Comparison of ENCODE assay signal across 24 cellular contexts in the genomic region with DNA sequence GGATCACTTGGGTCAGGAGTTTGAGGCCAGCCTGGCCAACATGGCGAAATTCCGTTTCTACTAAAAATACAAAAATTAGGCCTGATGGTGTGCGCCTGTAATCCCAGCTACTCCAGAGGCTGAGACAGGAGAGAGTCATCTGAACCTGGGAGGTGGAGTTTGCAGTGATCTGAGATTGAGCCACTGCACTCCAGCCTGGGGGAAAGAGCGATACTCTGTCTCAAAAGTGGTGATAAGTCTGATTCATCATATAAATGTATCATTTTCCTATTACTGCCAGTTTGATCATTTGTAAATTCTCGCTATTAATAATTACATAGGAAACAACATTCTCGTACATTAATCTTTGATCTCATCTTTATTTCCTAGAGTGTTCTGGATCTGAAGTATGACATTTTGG. TPM values are rescaled to one million over a fixed set of nuclear protein-coding genes. Genes with fewer than 3 reads are reported as not detected.
DNase-seq lines count a peak whose midpoint lies in the region; ATAC-seq lines count a peak whose summit lies in the region.
"Had no signal": no experiment of that assay in that cellular context is flagged by ENCODE, and none has a peak within 500 bp of the region (broad histone marks: within the 10 kb centered on the region; RNA-seq: fewer than 3 reads in every experiment).

No MANE protein-coding gene starts in this region.

- H3K27me3 Mint-ChIP-seq in stimulated activated naive CD8-positive, alpha-beta T cell treated with anti-CD3 and anti-CD28 coated beads, Interleukin-15, Interleukin-2, amounts not matched to agents 100 ng/mL and 50 ng/mL, for 24 hours: no peaks in the 10 kb centered on the region
- H3K27me3 Mint-ChIP-seq in stimulated activated naive CD8-positive, alpha-beta T cell treated with anti-CD3 and anti-CD28 coated beads, Interleukin-15, amount 100 ng/mL, for 72 hours: no peaks in the 10 kb centered on the region
- no peaks in the 10 kb centered on the region for H3K27me3 Mint-ChIP-seq in naive B cell

- H3K9me3 Mint-ChIP-seq in stimulated activated naive CD8-positive, alpha-beta T cell treated with anti-CD3 and anti-CD28 coated beads, Interleukin-15, Interleukin-2, amounts not matched to agents 100 ng/mL and 50 ng/mL, for 24 hours: no peaks in the 10 kb centered on the region
- H3K9me3 Mint-ChIP-seq in stimulated activated naive CD8-positive, alpha-beta T cell treated with anti-CD3 and anti-CD28 coated beads, Interleukin-15, amount 100 ng/mL, for 72 hours: no peaks in the 10 kb centered on the region
- H3K9me3 Mint-ChIP-seq in naive B cell: no peaks in the 10 kb centered on the region

- H3K36me3 Mint-ChIP-seq in stimulated activated naive CD8-positive, alpha-beta T cell treated with anti-CD3 and anti-CD28 coated beads, Interleukin-15, Interleukin-2, amounts not matched to agents 100 ng/mL and 50 ng/mL, for 24 hours (ENCODE audit: low read depth): peaks cover 19% of the 10 kb centered on the region
- peaks cover 0 to 7% of the 10 kb centered on the region in 2 donors for H3K36me3 Mint-ChIP-seq in naive B cell

- ATAC-seq in activated CD4-positive, CD25-positive, alpha-beta regulatory T cell treated with anti-CD3 and anti-CD28 coated beads, Interleukin-2, amount 50 U/mL, for 24 hours: peak; percentile 53 to 56
- ATAC-seq in stimulated activated naive CD8-positive, alpha-beta T cell treated with anti-CD3 and anti-CD28 coated beads, Interleukin-15, amount 100 ng/mL, for 72 hours: no peak
- ATAC-seq in naive B cell (ENCODE audit: low read depth in 2 of 2): no peak
- ATAC-seq: GM12878, Right ventricle myocardium inferior had no signal

- no peak overlapping the region for H3K4me3 Mint-ChIP-seq in stimulated activated naive CD8-positive, alpha-beta T cell treated with anti-CD3 and anti-CD28 coated beads, Interleukin-15, Interleukin-2, amounts not matched to agents 100 ng/mL and 50 ng/mL, for 24 hours
- H3K4me3 Mint-ChIP-seq in stimulated activated naive CD8-positive, alpha-beta T cell treated with anti-CD3 and anti-CD28 coated beads, Interleukin-15, amount 100 ng/mL, for 72 hours: no peak overlapping the region
- peak overlapping the region in 2 of 8 donors; percentile 22 to 39 for H3K4me3 Mint-ChIP-seq in naive B cell

- H3K27ac Mint-ChIP-seq in stimulated activated naive CD8-positive, alpha-beta T cell treated with anti-CD3 and anti-CD28 coated beads, Interleukin-15, Interleukin-2, amounts not matched to agents 100 ng/mL and 50 ng/mL, for 24 hours: peak overlapping the region; percentile 58
- no peak overlapping the region for H3K27ac Mint-ChIP-seq in stimulated activated naive CD8-positive, alpha-beta T cell treated with anti-CD3 and anti-CD28 coated beads, Interleukin-15, amount 100 ng/mL, for 72 hours
- H3K27ac Mint-ChIP-seq in naive B cell: peak overlapping the region in 5 of 6 donors; percentile 24 to 76 (median 70)

- DNase-seq in activated CD4-positive, CD25-positive, alpha-beta regulatory T cell (lab: John Stamatoyannopoulos, UW): no peak
- DNase-seq in stimulated activated naive CD8-positive, alpha-beta T cell treated with anti-CD3 and anti-CD28 coated beads, Interleukin-15, amount 100 ng/mL, for 72 hours: no peak
- DNase-seq in naive B cell (no peak), NCI-H1092 treated with DMSO at 0.1 percent for 48 hours (lab: John Stamatoyannopoulos, UW) (no peak), NK-92 (lab: John Stamatoyannopoulos, UW; ENCODE audit: unreplicated experiment) (no peak)
- DNase-seq: ACHN, BE2C, DMS53, GDM1, GOT3, HCEC 1CT, IMR-90, MM.1S, NCI-H1417, NCI-H1694, NCI-H2029 treated with DMSO at 0.1 percent for 48 hours, NCI-H446 treated with DMSO at 0.1 percent for 48 hours, NCI-H526, NCI-H82, PC-9 had no signal

- H3K4me1 Mint-ChIP-seq in stimulated activated naive CD8-positive, alpha-beta T cell treated with anti-CD3 and anti-CD28 coated beads, Interleukin-15, Interleukin-2, amounts not matched to agents 100 ng/mL and 50 ng/mL, for 24 hours (ENCODE audit: low read depth): peaks cover 48% of the 10 kb centered on the region
- peaks cover 30% of the 10 kb centered on the region for H3K4me1 Mint-ChIP-seq in stimulated activated naive CD8-positive, alpha-beta T cell treated with anti-CD3 and anti-CD28 coated beads, Interleukin-15, amount 100 ng/mL, for 72 hours
- peaks cover 31 to 75% (median 48%) of the 10 kb centered on the region in 3 donors for H3K4me1 Mint-ChIP-seq in naive B cell

RNA-seq across cellular contexts. Expression of gene RABEP1, which starts 9.6 kb away (rescaled TPM):
- 10 to 100 TPM; 54.6 to 90.2 (median 71.8) TPM for polyA plus RNA-seq in naive B cell (ENCODE audit: low read depth in 6 of 6)

RNA-seq across cellular contexts. Expression of gene SCIMP, which starts 57.0 kb away (rescaled TPM):
- 100 to 1,000 TPM in 3 of 6 donors, 10 to 100 TPM in 3; 80.4 to 181 (median 103) TPM for polyA plus RNA-seq in naive B cell (ENCODE audit: low read depth in 6 of 6)
- polyA plus RNA-seq: IMR-90 had no signal

Comparison
In these comparisons a context has a peak if more than half of its experiments do, and no peak if none do; other contexts are left out.
1. H3K27ac Mint-ChIP-seq: peak in stimulated activated naive CD8-positive, alpha-beta T cell treated with anti-CD3 and anti-CD28 coated beads, Interleukin-15, Interleukin-2, amounts not matched to agents 100 ng/mL and 50 ng/mL, for 24 hours (single experiment) and naive B cell (5 of 6); none in stimulated activated naive CD8-positive, alpha-beta T cell treated with anti-CD3 and anti-CD28 coated beads, Interleukin-15, amount 100 ng/mL, for 72 hours (0 of 2).
2. ATAC-seq: peak in activated CD4-positive, CD25-positive, alpha-beta regulatory T cell treated with anti-CD3 and anti-CD28 coated beads, Interleukin-2, amount 50 U/mL, for 24 hours (2 of 2); none in stimulated activated naive CD8-positive, alpha-beta T cell treated with anti-CD3 and anti-CD28 coated beads, Interleukin-15, amount 100 ng/mL, for 72 hours (single experiment) and naive B cell (0 of 2).